15 cellular contexts compared by ENCODE assay signal in the genomic region with DNA sequence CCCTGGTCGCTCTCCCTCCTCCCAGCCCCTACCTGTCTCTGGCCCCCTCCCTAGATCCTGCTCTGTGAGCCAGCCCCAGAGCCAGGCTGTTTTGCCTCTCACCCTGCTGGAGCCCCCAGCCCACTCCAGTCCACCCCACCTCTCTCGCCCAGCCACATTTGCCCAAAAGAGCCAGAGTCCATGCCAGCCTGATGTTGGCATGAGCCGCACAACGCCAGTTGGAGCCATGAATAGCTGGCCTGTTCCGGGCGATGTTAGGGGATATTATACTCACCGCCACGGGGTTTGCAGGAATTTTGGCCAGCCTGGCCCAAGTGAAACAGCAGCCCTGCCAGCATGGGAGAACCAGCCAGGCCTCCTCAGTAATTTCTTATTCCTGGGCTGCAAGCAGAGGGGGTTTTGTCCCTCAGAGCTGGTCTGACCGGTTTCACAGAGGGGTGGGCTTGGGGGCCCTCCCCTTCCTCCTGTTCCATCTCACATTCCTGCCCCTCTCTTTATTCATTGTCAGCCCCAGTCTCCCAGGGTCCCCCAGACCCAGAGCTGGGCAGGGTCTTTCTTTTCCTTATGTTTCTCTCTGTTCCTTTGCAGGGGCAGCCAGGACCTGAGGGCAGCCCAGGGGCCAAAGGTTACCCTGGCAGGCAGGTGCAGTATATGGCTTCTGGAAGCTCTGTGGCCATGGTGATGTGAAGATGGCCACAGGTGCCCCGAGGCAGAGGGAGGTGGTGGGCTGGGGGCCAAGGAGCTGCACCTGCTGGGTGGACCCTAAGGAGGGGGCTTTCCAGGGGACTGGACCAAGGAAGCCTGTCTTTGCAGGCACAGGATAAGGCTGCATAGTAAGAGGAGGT. TPM values are rescaled to one million over a fixed set of nuclear protein-coding genes. Genes with fewer than 3 reads are reported as not detected.
DNase-seq lines count a peak whose midpoint lies in the region; ATAC-seq and TF ChIP-seq lines count a peak whose summit lies in the region.
"Had no signal": no experiment of that assay in that cellular context is flagged by ENCODE, and none has a peak within 500 bp of the region (broad histone marks: within the 10 kb centered on the region; RNA-seq: fewer than 3 reads in every experiment).

No MANE protein-coding gene starts in this region.

- POLR2A ChIA-PET in CD4-positive, alpha-beta memory T cell (lab: Charles Lee; ENCODE audit: partially characterized antibody): no interaction called here

- H3K27me3 ChIP-seq in tibial artery: no peaks in the 10 kb centered on the region
- no peaks in the 10 kb centered on the region for H3K27me3 ChIP-seq in CD4-positive, alpha-beta memory T cell (ENCODE audit: insufficient read depth, low read length)

- DNase-seq in amygdala (lab: John Stamatoyannopoulos, UW) (peak in 49 of 56 donors; percentile 12 to 79 (median 55)), Right ventricle myocardium superior (no peak), tibial artery (peak; percentile 65 to 90)
- DNase-seq in stimulated activated naive CD4-positive, alpha-beta T cell (lab: John Stamatoyannopoulos, UW): no peak
- no peak for DNase-seq in CD4-positive, alpha-beta memory T cell
- DNase-seq in stimulated activated naive B cell treated with anti-CD40 and anti-IgM and Interleukin-4, amounts not matched to agents 10 μg/mL and 1 μg/mL and 100 μg/mL, for 72 hours: no peak
- DNase-seq: activated effector memory CD4-positive, alpha-beta T cell treated with Interleukin-2 at 50 U/mL for 16 hours; dermis blood vessel endothelial cell; DMS53; erythroblast; HFFc6; NCI-H1694 treated with DMSO at 0.1 percent for 48 hours; NCI-H524 had no signal

- TF ChIP-seq CTCF in nephron (IDR thresholded peaks at IDR 0.05; ENCODE audit: unreplicated experiment in 3 of 3) (no peak), tibial artery (IDR thresholded peaks at IDR 0.05) (no peak)

- no peaks in the 10 kb centered on the region for H3K9me3 ChIP-seq in tibial artery
- no peaks in the 10 kb centered on the region for H3K9me3 ChIP-seq in CD4-positive, alpha-beta memory T cell (ENCODE audit: control insufficient read depth in 1 of 2, low read length in 2 of 2)

- no peak overlapping the region for H3K4me3 ChIP-seq in tibial artery
- H3K4me3 ChIP-seq in CD4-positive, alpha-beta memory T cell (ENCODE audit: low read length in 2 of 2): no peak overlapping the region

- CTCF ChIA-PET in CD4-positive, alpha-beta memory T cell (lab: Charles Lee; ENCODE audit: partially characterized antibody): no interaction called here

- H3K9me3 Mint-ChIP-seq in nephron: no peaks in the 10 kb centered on the region
- H3K9me3 Mint-ChIP-seq in CD4-positive, alpha-beta memory T cell: no peaks in the 10 kb centered on the region
- H3K9me3 Mint-ChIP-seq in stimulated activated naive B cell treated with anti-CD40 and anti-IgM and Interleukin-4, amounts not matched to agents 10 μg/mL and 1 μg/mL and 100 μg/mL, for 72 hours: no peaks in the 10 kb centered on the region
- H3K9me3 Mint-ChIP-seq: HFFc6 had no signal

- intact Hi-C loops in Right ventricle myocardium superior (cut with DNase I) (no loop called here), tibial artery (cut with DNase I; ENCODE audit: low total_unique reads) (no loop called here)
- intact Hi-C loops in CD4-positive, alpha-beta memory T cell (cut with micrococcal nuclease): no loop called here

- no peak overlapping the region for H3K4me3 Mint-ChIP-seq in nephron
- H3K4me3 Mint-ChIP-seq in CD4-positive, alpha-beta memory T cell: no peak overlapping the region
- H3K4me3 Mint-ChIP-seq in stimulated activated naive B cell treated with anti-CD40 and anti-IgM and Interleukin-4, amounts not matched to agents 10 μg/mL and 1 μg/mL and 100 μg/mL, for 72 hours: no peak overlapping the region
- H3K4me3 Mint-ChIP-seq: HFFc6 had no signal

- ATAC-seq in Right ventricle myocardium superior (ENCODE audit: poor library complexity): peak; percentile 36
- ATAC-seq in stimulated activated naive B cell treated with anti-CD40 and anti-IgM and Interleukin-4, amounts not matched to agents 10 μg/mL and 1 μg/mL and 100 μg/mL, for 72 hours (replicated peaks): no peak
- ATAC-seq: activated CD4-positive, CD25-positive, alpha-beta regulatory T cell treated with anti-CD3 and anti-CD28 coated beads, Interleukin-2, amount 50 U/mL, for 24 hours had no signal

- H3K4me1 ChIP-seq in tibial artery: peaks cover 7 to 41% (median 40%) of the 10 kb centered on the region in 4 donors
- no peaks in the 10 kb centered on the region for H3K4me1 ChIP-seq in CD4-positive, alpha-beta memory T cell (ENCODE audit: insufficient read depth, low read length)

- no peaks in the 10 kb centered on the region for H3K27me3 Mint-ChIP-seq in nephron (ENCODE audit: low read depth)
- H3K27me3 Mint-ChIP-seq in CD4-positive, alpha-beta memory T cell: no peaks in the 10 kb centered on the region
- H3K27me3 Mint-ChIP-seq in stimulated activated naive B cell treated with anti-CD40 and anti-IgM and Interleukin-4, amounts not matched to agents 10 μg/mL and 1 μg/mL and 100 μg/mL, for 72 hours: peaks cover 0 to 9% of the 10 kb centered on the region in 2 donors

- H3K36me3 Mint-ChIP-seq in nephron (ENCODE audit: low read depth): peaks cover 19% of the 10 kb centered on the region
- no peaks in the 10 kb centered on the region for H3K36me3 Mint-ChIP-seq in CD4-positive, alpha-beta memory T cell
- H3K36me3 Mint-ChIP-seq in stimulated activated naive B cell treated with anti-CD40 and anti-IgM and Interleukin-4, amounts not matched to agents 10 μg/mL and 1 μg/mL and 100 μg/mL, for 72 hours: no peaks in the 10 kb centered on the region

- peaks cover 67% of the 10 kb centered on the region for H3K4me1 Mint-ChIP-seq in nephron
- H3K4me1 Mint-ChIP-seq in CD4-positive, alpha-beta memory T cell: no peaks in the 10 kb centered on the region
- H3K4me1 Mint-ChIP-seq in stimulated activated naive B cell treated with anti-CD40 and anti-IgM and Interleukin-4, amounts not matched to agents 10 μg/mL and 1 μg/mL and 100 μg/mL, for 72 hours: no peaks in the 10 kb centered on the region

- H3K36me3 ChIP-seq in tibial artery: no peaks in the 10 kb centered on the region
- H3K36me3 ChIP-seq in CD4-positive, alpha-beta memory T cell (ENCODE audit: insufficient read depth, low read length): no peaks in the 10 kb centered on the region

- H3K27ac ChIP-seq in tibial artery: peak overlapping the region; percentile 76 to 81
- H3K27ac ChIP-seq in CD4-positive, alpha-beta memory T cell (ENCODE audit: low read depth, low read length): no peak overlapping the region

- H3K27ac Mint-ChIP-seq in nephron: peak overlapping the region; percentile 67 to 82 (median 78)
- no peak overlapping the region for H3K27ac Mint-ChIP-seq in CD4-positive, alpha-beta memory T cell
- H3K27ac Mint-ChIP-seq in stimulated activated naive B cell treated with anti-CD40 and anti-IgM and Interleukin-4, amounts not matched to agents 10 μg/mL and 1 μg/mL and 100 μg/mL, for 72 hours: no peak overlapping the region

RNA-seq across cellular contexts. Expression of gene COL27A1, which starts 50.1 kb away (rescaled TPM):
- total RNA-seq in Right ventricle myocardium superior: 8.0 TPM
- total RNA-seq in CD4-positive, alpha-beta memory T cell: 1 to 10 TPM; 1.3 TPM
- not detected for polyA plus RNA-seq in CD4-positive, alpha-beta memory T cell

Comparison
In these comparisons a context has a peak if more than half of its experiments do, and no peak if none do; other contexts are left out.
1. DNase-seq: peak in amygdala (49 of 56) and tibial artery (2 of 2); none in Right ventricle myocardium superior (single experiment), stimulated activated naive CD4-positive, alpha-beta T cell (0 of 6), CD4-positive, alpha-beta memory T cell (0 of 5) and stimulated activated naive B cell treated with anti-CD40 and anti-IgM and Interleukin-4, amounts not matched to agents 10 μg/mL and 1 μg/mL and 100 μg/mL, for 72 hours (single experiment).
2. H3K27ac Mint-ChIP-seq: peak in nephron (3 of 3); none in CD4-positive, alpha-beta memory T cell (0 of 7) and stimulated activated naive B cell treated with anti-CD40 and anti-IgM and Interleukin-4, amounts not matched to agents 10 μg/mL and 1 μg/mL and 100 μg/mL, for 72 hours (single experiment).